Comparison of ENCODE assay signal across 29 cellular contexts in genomic region chr19:12314553-12314952, GRCh38. TPM values are rescaled to one million over a fixed set of nuclear protein-coding genes. Genes with fewer than 3 reads are reported as not detected.
DNase-seq lines count a peak whose midpoint lies in the region; ATAC-seq, FAIRE-seq and TF ChIP-seq lines count a peak whose summit lies in the region.
"Had no signal": no experiment of that assay in that cellular context is flagged by ENCODE, and none has a peak within 500 bp of the region (broad histone marks: within the 10 kb centered on the region; RNA-seq: fewer than 3 reads in every experiment).

No MANE protein-coding gene starts in this region.

- TF ChIP-seq CTCF in HepG2 (CRISPR knock-in tag; IDR thresholded peaks at IDR 0.05) (no peak), esophagus squamous epithelium (IDR thresholded peaks at IDR 0.05) (no peak)

- CTCF ChIA-PET in activated naive CD4-positive, alpha-beta T cell treated with anti-CD3 and anti-CD28 coated beads, Interleukin-2, amount 10 ng/mL, durations not matched to agents 7 days and 5 days (lab: Charles Lee): no interaction called here
- CTCF ChIA-PET in HepG2 (lab: Yijun Ruan, JAX; ENCODE audit: low intra/inter-chr PET ratio, low total read pairs): no interaction called here

- no peak for TF ChIP-seq EP300 in HepG2 (IDR thresholded peaks at IDR 0.05; ENCODE audit: low read depth in 2 of 2, low read length in 2 of 2)
- no peak for TF ChIP-seq EP300 in HepG2 (CRISPR knock-in tag; IDR thresholded peaks at IDR 0.05; ENCODE audit: borderline replicate concordance)

- no peak for TF ChIP-seq RAD21 in HepG2 (CRISPR knock-in tag; IDR thresholded peaks at IDR 0.05)

- no peak for DNase-seq in activated naive CD4-positive, alpha-beta T cell treated with anti-CD3 and anti-CD28 coated beads, Interleukin-2, amount 10 ng/mL, durations not matched to agents 7 days and 5 days
- DNase-seq in activated naive CD4-positive, alpha-beta T cell treated with Interleukin-2 at 50 U/mL for 16 hours: no peak
- DNase-seq in RPMI7951 (ENCODE audit: low read depth) (peak; percentile 6), HepG2 (ENCODE audit: low spot score) (peak; percentile 85), esophagus squamous epithelium (lab: John Stamatoyannopoulos, UW) (no peak), GM19240 (ENCODE audit: insufficient read length, low spot score) (no peak)
- DNase-seq: activated CD4-positive, alpha-beta T cell treated with anti-CD3 and anti-CD28 coated beads for 4 hours; activated naive CD8-positive, alpha-beta T cell treated with anti-CD3 and anti-CD28 coated beads, Interleukin-2, amount 10 ng/mL, durations not matched to agents 7 days and 5 days; BE2C; effector memory CD4-positive, alpha-beta T cell; foreskin melanocyte; hippocampal formation; lower lobe of right lung; NCI-H1436 treated with DMSO at 0.1 percent for 48 hours; NCI-H345; NK-92 treated with Interleukin-12 subunit alpha and Interleukin-12 subunit beta, amount 100 ng/mL, for 24 hours; Peyer's patch; stimulated activated CD4-positive, alpha-beta T cell treated with anti-CD3 and anti-CD28 coated beads, Interleukin-4, amount 100 ng/mL, for 1 hour; stimulated activated naive CD8-positive, alpha-beta T cell treated with anti-CD3 and anti-CD28 coated beads, Interleukin-15, Interleukin-2, amounts not matched to agents 100 U/mL and 50 U/mL, for 24 hours; T-helper 1 cell had no signal

- ATAC-seq in HepG2 (peak; percentile 79), HG03457 (IDR thresholded peaks at IDR 0.05; ENCODE audit: unreplicated experiment) (no peak), GM18858 (IDR thresholded peaks at IDR 0.05; ENCODE audit: unreplicated experiment) (no peak)
- ATAC-seq: GM23338; stimulated activated naive CD8-positive, alpha-beta T cell treated with anti-CD3 and anti-CD28 coated beads, Interleukin-15, Interleukin-2, amounts not matched to agents 100 U/mL and 50 U/mL, for 24 hours had no signal

- H3K9ac ChIP-seq in HepG2 (ENCODE audit: insufficient read depth, low read depth, low read length): peak overlapping the region; percentile 40

- no peak for TF ChIP-seq POLR2A in HepG2 (IDR thresholded peaks at IDR 0.05; ENCODE audit: insufficient read depth in 1 of 2, low read depth in 2 of 2, low read length in 2 of 2)
- TF ChIP-seq POLR2A in esophagus squamous epithelium (IDR thresholded peaks at IDR 0.05): no peak

- H3K4me1 ChIP-seq in HepG2 (ENCODE audit: insufficient read depth, low read length) (peaks cover 25% of the 10 kb centered on the region), esophagus squamous epithelium (no peaks in the 10 kb centered on the region)
- H3K4me1 ChIP-seq: BE2C, lower lobe of right lung, Peyer's patch, SJSA1, tibial nerve had no signal

- peak overlapping the region; percentile 5 for H3K27ac Mint-ChIP-seq in activated naive CD4-positive, alpha-beta T cell treated with anti-CD3 and anti-CD28 coated beads, Interleukin-2, amount 10 ng/mL, durations not matched to agents 7 days and 5 days
- H3K27ac Mint-ChIP-seq: activated naive CD8-positive, alpha-beta T cell treated with anti-CD3 and anti-CD28 coated beads, Interleukin-2, amount 10 ng/mL, durations not matched to agents 7 days and 5 days; GM23338 had no signal

- H3K36me3 ChIP-seq in HepG2 (replicated peaks in 1 of 2; ENCODE audit: control insufficient read depth in 1 of 2, insufficient read depth in 2 of 2, low read length in 2 of 2): peaks cover 9 to 13% of the 10 kb centered on the region in 2 experiments; a peak in 4 of 5 replicates
- H3K36me3 ChIP-seq in esophagus squamous epithelium: peaks cover 0 to 32% (median 5%) of the 10 kb centered on the region in 3 donors
- H3K36me3 ChIP-seq: BE2C, SJSA1 had no signal

- H3K9me3 Mint-ChIP-seq in activated naive CD4-positive, alpha-beta T cell treated with anti-CD3 and anti-CD28 coated beads, Interleukin-2, amount 10 ng/mL, durations not matched to agents 7 days and 5 days: peaks cover 35% of the 10 kb centered on the region

- H3K27ac ChIP-seq in HepG2 (ENCODE audit: extremely low read length, insufficient read depth, low read length) (peak overlapping the region; percentile 75), esophagus squamous epithelium (no peak overlapping the region)
- H3K27ac ChIP-seq: HL-60, lower lobe of right lung, Peyer's patch, SJSA1, skin epidermis, tibial nerve had no signal

- WGBS in HepG2 (ENCODE audit: low lambda C conversion rate): 22% methylated on average over 7 of the region's 7 CpGs
- 55 to 58% methylated on average over 7 of the region's 7 CpGs for WGBS in esophagus squamous epithelium, 2 donors

- peak overlapping the region; percentile 79 for H3K4me2 ChIP-seq in HepG2 (ENCODE audit: low read depth, low read length)
- H3K4me2 ChIP-seq: GM23338 had no signal

- peaks cover 3% of the 10 kb centered on the region for H3K4me1 Mint-ChIP-seq in activated naive CD4-positive, alpha-beta T cell treated with anti-CD3 and anti-CD28 coated beads, Interleukin-2, amount 10 ng/mL, durations not matched to agents 7 days and 5 days
- H3K4me1 Mint-ChIP-seq: activated naive CD8-positive, alpha-beta T cell treated with anti-CD3 and anti-CD28 coated beads, Interleukin-2, amount 10 ng/mL, durations not matched to agents 7 days and 5 days; GM23338; IgD-negative memory B cell had no signal

- no peaks in the 10 kb centered on the region for H3K79me2 ChIP-seq in HepG2 (ENCODE audit: insufficient read depth, low read length)

- intact Hi-C loops in HepG2 (cut with micrococcal nuclease; ENCODE audit: unreplicated experiment): no loop called here
- intact Hi-C loops in esophagus squamous epithelium (cut with DNase I): no loop called here

- FAIRE-seq in HepG2 (lab: Jason Lieb, UNC): peak; percentile 32
- FAIRE-seq: GM12892 had no signal

- BruUV-seq in HepG2 (replicated peaks; lab: Mats Ljungman, UMichigan): no TSS peak

- in situ Hi-C loops in HepG2 (cut with HindIII; ENCODE audit: extremely low pct_ligation_motif_present, low pct_unique_long_range_greater_than_20kb): no loop called here

- POLR2A ChIA-PET in HepG2 (lab: Yijun Ruan, JAX): interaction anchor here (1.7 to 4.3 kb wide), 4 partner anchors 17 to 51 kb away, joined by 4 to 26 read pairs (median 14); partner anchors contain the start of genes ZNF44, ZNF442 and ZNF563

- H3K4me3 ChIP-seq in HepG2 (replicated peaks in 1 of 3; ENCODE audit: insufficient read depth in 1 of 3, low read depth in 2 of 3, low read length in 3 of 3) (peak overlapping the region in 2 of 3 experiments; percentile 34 to 38; a peak in 2 of 6 replicates), esophagus squamous epithelium (no peak overlapping the region)
- H3K4me3 ChIP-seq: GM23338, lower lobe of right lung, Peyer's patch, SJSA1, skin epidermis, tibial nerve had no signal

- H4K20me1 ChIP-seq in HepG2 (ENCODE audit: insufficient read depth, low read length): no peaks in the 10 kb centered on the region

- H3K27me3 Mint-ChIP-seq in activated naive CD4-positive, alpha-beta T cell treated with anti-CD3 and anti-CD28 coated beads, Interleukin-2, amount 10 ng/mL, durations not matched to agents 7 days and 5 days: no peaks in the 10 kb centered on the region
- H3K27me3 Mint-ChIP-seq: activated naive CD8-positive, alpha-beta T cell treated with anti-CD3 and anti-CD28 coated beads, Interleukin-2, amount 10 ng/mL, durations not matched to agents 7 days and 5 days; IgD-negative memory B cell had no signal

- H3K4me3 Mint-ChIP-seq in activated naive CD4-positive, alpha-beta T cell treated with anti-CD3 and anti-CD28 coated beads, Interleukin-2, amount 10 ng/mL, durations not matched to agents 7 days and 5 days: no peak overlapping the region
- H3K4me3 Mint-ChIP-seq: activated naive CD8-positive, alpha-beta T cell treated with anti-CD3 and anti-CD28 coated beads, Interleukin-2, amount 10 ng/mL, durations not matched to agents 7 days and 5 days; GM23338 had no signal

- H2AFZ ChIP-seq in HepG2 (ENCODE audit: low read length): no peak overlapping the region
- H2AFZ ChIP-seq: GM23338 had no signal

- no peaks in the 10 kb centered on the region for H3K27me3 ChIP-seq in HepG2 (ENCODE audit: control insufficient read depth in 1 of 2, insufficient read depth in 2 of 2, low read length in 2 of 2)
- H3K27me3 ChIP-seq in esophagus squamous epithelium: no peaks in the 10 kb centered on the region
- H3K27me3 ChIP-seq: BE2C, Peyer's patch, SJSA1, tibial nerve had no signal

- H3K9me3 ChIP-seq in HepG2 (ENCODE audit: low read length) (no peaks in the 10 kb centered on the region), esophagus squamous epithelium (peaks cover 0 to 27% (median 23%) of the 10 kb centered on the region in 3 donors)

- H3K36me3 Mint-ChIP-seq in activated naive CD4-positive, alpha-beta T cell treated with anti-CD3 and anti-CD28 coated beads, Interleukin-2, amount 10 ng/mL, durations not matched to agents 7 days and 5 days: peaks cover 36% of the 10 kb centered on the region

RNA-seq across cellular contexts. Expression of gene ZNF563, which starts 18.9 kb away (rescaled TPM):
- total RNA-seq in RPMI7951 (2014; rRNA removed; shearing (Covaris generic)): 3.0 and 6.5 TPM in 2 replicates
- 19.5 and 26.3 TPM in 2 replicates for total RNA-seq in HepG2 (2016; rRNA removed; fragmentation: Illumina TruSeq; extraction: Trizol)
- 4.8 and 5.3 TPM in 2 replicates for total RNA-seq in HepG2 (2016; cell fraction: cytosol; rRNA removed; fragmentation: Illumina TruSeq; extraction: Trizol; ENCODE audit: low read depth)
- total RNA-seq in HepG2 (2016; cell fraction: insoluble cytoplasmic fraction; rRNA removed; fragmentation: Illumina TruSeq; extraction: Trizol): 18.3 and 25.3 TPM in 2 replicates
- 6.5 and 9.3 TPM in 2 replicates for total RNA-seq in HepG2 (2016; cell fraction: membrane; rRNA removed; fragmentation: Illumina TruSeq; extraction: Trizol)
- 11.4 and 13.5 TPM in 2 replicates for total RNA-seq in HepG2 (2016; cell fraction: nucleus; rRNA removed; fragmentation: Illumina TruSeq; extraction: Trizol)
- polyA plus RNA-seq in HepG2 (2011; rRNA removed): 7.1 and 7.5 TPM in 2 replicates
- 4.2 and 5.3 TPM in 2 replicates for polyA plus RNA-seq in HepG2 (2011; cell fraction: cytosol; rRNA removed)
- 5.2 and 5.7 TPM in 2 replicates for polyA plus RNA-seq in HepG2 (2011; cell fraction: nucleus; rRNA removed)
- 5.2 and 6.9 TPM in 2 replicates for polyA plus RNA-seq in HepG2 (2012)
- polyA plus RNA-seq in HepG2 (2016; cell fraction: cytosol; fragmentation: Illumina TruSeq; extraction: Trizol; ENCODE audit: low read depth): 1.2 and 1.7 TPM in 2 replicates
- polyA plus RNA-seq in HepG2 (2016; cell fraction: insoluble cytoplasmic fraction; fragmentation: Illumina TruSeq; extraction: Trizol; ENCODE audit: low read depth): 19.8 and 21.0 TPM in 2 replicates
- 2.4 and 2.5 TPM in 2 replicates for polyA plus RNA-seq in HepG2 (2016; cell fraction: membrane; fragmentation: Illumina TruSeq; extraction: Trizol; ENCODE audit: low read depth)
- 7.9 and 14.1 TPM in 2 replicates for polyA plus RNA-seq in HepG2 (2016; cell fraction: nucleus; fragmentation: Illumina TruSeq; extraction: Trizol; ENCODE audit: insufficient read depth, low read depth)
- 6.6 TPM in 1 of 2 replicates, not detected in the other for polyA minus RNA-seq in HepG2 (2011; rRNA and poly(A)+ RNA removed; ENCODE audit: low replicate concordance)
- polyA minus RNA-seq in HepG2 (2011; cell fraction: cytosol; rRNA and poly(A)+ RNA removed): 6.7 and 7.1 TPM in 2 replicates
- polyA minus RNA-seq in HepG2 (2011; cell fraction: nucleus; rRNA and poly(A)+ RNA removed): 17.3 and 20.3 TPM in 2 replicates
- total RNA-seq in esophagus squamous epithelium: 1 to 10 TPM in 2 of 4 donors, under 1 TPM in 2; 0.19 to 5.0 (median 2.7) TPM

RNA-seq across cellular contexts. Expression of gene ZNF44, which starts 19.9 kb away (rescaled TPM):
- total RNA-seq in RPMI7951 (2014; rRNA removed; shearing (Covaris generic)): 5.0 and 6.6 TPM in 2 replicates
- total RNA-seq in HepG2 (2016; rRNA removed; fragmentation: Illumina TruSeq; extraction: Trizol) (15.7 and 16.6 TPM in 2 replicates), esophagus squamous epithelium (10 to 100 TPM in 1 of 4 donors, 1 to 10 TPM in 3; 5.9 to 11.6 (median 6.7) TPM)
- 2.9 and 5.0 TPM in 2 replicates for total RNA-seq in HepG2 (2016; cell fraction: cytosol; rRNA removed; fragmentation: Illumina TruSeq; extraction: Trizol; ENCODE audit: low read depth)
- total RNA-seq in HepG2 (2016; cell fraction: insoluble cytoplasmic fraction; rRNA removed; fragmentation: Illumina TruSeq; extraction: Trizol): 16.5 and 17.8 TPM in 2 replicates
- 7.2 and 9.3 TPM in 2 replicates for total RNA-seq in HepG2 (2016; cell fraction: membrane; rRNA removed; fragmentation: Illumina TruSeq; extraction: Trizol)
- 16.5 and 22.5 TPM in 2 replicates for total RNA-seq in HepG2 (2016; cell fraction: nucleus; rRNA removed; fragmentation: Illumina TruSeq; extraction: Trizol)
- 6.6 and 6.9 TPM in 2 replicates for polyA plus RNA-seq in HepG2 (2011; rRNA removed)
- 2.4 and 3.2 TPM in 2 replicates for polyA plus RNA-seq in HepG2 (2011; cell fraction: cytosol; rRNA removed)
- polyA plus RNA-seq in HepG2 (2011; cell fraction: nucleus; rRNA removed): 9.0 and 10.3 TPM in 2 replicates
- polyA plus RNA-seq in HepG2 (2012): 5.8 and 6.8 TPM in 2 replicates
- polyA plus RNA-seq in HepG2 (2016; cell fraction: cytosol; fragmentation: Illumina TruSeq; extraction: Trizol; ENCODE audit: low read depth): 0.80 and 0.85 TPM in 2 replicates
- polyA plus RNA-seq in HepG2 (2016; cell fraction: insoluble cytoplasmic fraction; fragmentation: Illumina TruSeq; extraction: Trizol; ENCODE audit: low read depth): 9.5 and 10.5 TPM in 2 replicates
- 2.0 and 2.4 TPM in 2 replicates for polyA plus RNA-seq in HepG2 (2016; cell fraction: membrane; fragmentation: Illumina TruSeq; extraction: Trizol; ENCODE audit: low read depth)
- 49.9 and 53.3 TPM in 2 replicates for polyA plus RNA-seq in HepG2 (2016; cell fraction: nucleus; fragmentation: Illumina TruSeq; extraction: Trizol; ENCODE audit: insufficient read depth, low read depth)
- polyA minus RNA-seq in HepG2 (2011; rRNA and poly(A)+ RNA removed; ENCODE audit: low replicate concordance): 2.9 and 3.8 TPM in 2 replicates
- polyA minus RNA-seq in HepG2 (2011; cell fraction: cytosol; rRNA and poly(A)+ RNA removed): 3.9 and 4.5 TPM in 2 replicates
- polyA minus RNA-seq in HepG2 (2011; cell fraction: nucleus; rRNA and poly(A)+ RNA removed): 16.4 and 18.2 TPM in 2 replicates

RNA-seq across cellular contexts. Expression of gene ZNF442, which starts 50.9 kb away (rescaled TPM):
- 1.6 and 2.1 TPM in 2 replicates for total RNA-seq in RPMI7951 (2014; rRNA removed; shearing (Covaris generic))
- total RNA-seq in HepG2 (2016; rRNA removed; fragmentation: Illumina TruSeq; extraction: Trizol): 6.0 and 8.6 TPM in 2 replicates
- total RNA-seq in HepG2 (2016; cell fraction: cytosol; rRNA removed; fragmentation: Illumina TruSeq; extraction: Trizol; ENCODE audit: low read depth): 3.2 and 3.9 TPM in 2 replicates
- 6.0 and 8.5 TPM in 2 replicates for total RNA-seq in HepG2 (2016; cell fraction: insoluble cytoplasmic fraction; rRNA removed; fragmentation: Illumina TruSeq; extraction: Trizol)
- 4.6 and 5.1 TPM in 2 replicates for total RNA-seq in HepG2 (2016; cell fraction: membrane; rRNA removed; fragmentation: Illumina TruSeq; extraction: Trizol)
- 3.7 and 5.1 TPM in 2 replicates for total RNA-seq in HepG2 (2016; cell fraction: nucleus; rRNA removed; fragmentation: Illumina TruSeq; extraction: Trizol)
- polyA plus RNA-seq in HepG2 (2011; rRNA removed): 0.57 and 1.0 TPM in 2 replicates
- 0.21 and 0.63 TPM in 2 replicates for polyA plus RNA-seq in HepG2 (2011; cell fraction: cytosol; rRNA removed)
- polyA plus RNA-seq in HepG2 (2011; cell fraction: nucleus; rRNA removed): 0.73 and 0.82 TPM in 2 replicates
- polyA plus RNA-seq in HepG2 (2012): 0.76 and 0.89 TPM in 2 replicates
- 0.09 and 0.19 TPM in 2 replicates for polyA plus RNA-seq in HepG2 (2016; cell fraction: cytosol; fragmentation: Illumina TruSeq; extraction: Trizol; ENCODE audit: low read depth)
- 3.2 and 3.4 TPM in 2 replicates for polyA plus RNA-seq in HepG2 (2016; cell fraction: insoluble cytoplasmic fraction; fragmentation: Illumina TruSeq; extraction: Trizol; ENCODE audit: low read depth)
- 0.40 and 0.74 TPM in 2 replicates for polyA plus RNA-seq in HepG2 (2016; cell fraction: membrane; fragmentation: Illumina TruSeq; extraction: Trizol; ENCODE audit: low read depth)
- polyA plus RNA-seq in HepG2 (2016; cell fraction: nucleus; fragmentation: Illumina TruSeq; extraction: Trizol; ENCODE audit: insufficient read depth, low read depth): 3.1 and 5.2 TPM in 2 replicates
- polyA minus RNA-seq in HepG2 (2011; rRNA and poly(A)+ RNA removed; ENCODE audit: low replicate concordance): 0.48 TPM in 1 of 2 replicates, not detected in the other
- polyA minus RNA-seq in HepG2 (2011; cell fraction: cytosol; rRNA and poly(A)+ RNA removed): 1.4 and 2.9 TPM in 2 replicates
- polyA minus RNA-seq in HepG2 (2011; cell fraction: nucleus; rRNA and poly(A)+ RNA removed): 2.2 and 3.0 TPM in 2 replicates
- total RNA-seq in esophagus squamous epithelium: 1 to 10 TPM in 2 of 4 donors, under 1 TPM in 2; 0.45 to 2.5 (median 1.1) TPM

Comparison
In these comparisons a context has a peak if more than half of its experiments do, and no peak if none do; other contexts are left out.
1. DNase-seq: peak in RPMI7951 (single experiment) and HepG2 (single experiment); none in activated naive CD4-positive, alpha-beta T cell treated with anti-CD3 and anti-CD28 coated beads, Interleukin-2, amount 10 ng/mL, durations not matched to agents 7 days and 5 days (single experiment), activated naive CD4-positive, alpha-beta T cell treated with Interleukin-2 at 50 U/mL for 16 hours (single experiment), esophagus squamous epithelium (single experiment) and GM19240 (single experiment).
2. H3K4me3 ChIP-seq: peak in HepG2 (2 of 3); none in esophagus squamous epithelium (0 of 4).